1 cellular context compared by ENCODE assay signal in genomic region chr1:109396513-109396839, GRCh38.
A peak's percentile ranks its signal among the peaks of the same experiment; 100 is the strongest.
TF ChIP-seq lines count a peak whose summit lies in the region.

No MANE protein-coding gene starts in this region.

TF ChIP-seq in HepG2, 621 proteins besides CTCF, POLR2A, EP300 and RAD21:
- no peak for TF ChIP-seq XBP1 (CRISPR knock-in tag; IDR thresholded peaks at IDR 0.05)
- TF ChIP-seq ZNF33B (CRISPR knock-in tag; IDR thresholded peaks at IDR 0.05) = no peak
- TF ChIP-seq RFX5 (IDR thresholded peaks at IDR 0.05; ENCODE audit: low read depth, low read length) = no peak
- TF ChIP-seq LRRFIP1 (CRISPR knock-in tag; conservative IDR thresholded peaks at IDR 0.05) = no peak
- TF ChIP-seq SAP130 (CRISPR knock-in tag; IDR thresholded peaks at IDR 0.05; ENCODE audit: low read depth) = 0 out of 2 replicates have a peak, but pooled peaks have one; percentile 29
- no peak for TF ChIP-seq HOXA7 (CRISPR knock-in tag; IDR thresholded peaks at IDR 0.05)
- TF ChIP-seq AFF4 (CRISPR knock-in tag; IDR thresholded peaks at IDR 0.05) = no peak
- TF ChIP-seq ZNF136 (CRISPR knock-in tag; IDR thresholded peaks at IDR 0.05; ENCODE audit: low read depth) = no peak
TF ChIP-seq in HepG2: peak in this region for 1.
